9 cellular contexts compared by ENCODE assay signal in the genomic region with DNA sequence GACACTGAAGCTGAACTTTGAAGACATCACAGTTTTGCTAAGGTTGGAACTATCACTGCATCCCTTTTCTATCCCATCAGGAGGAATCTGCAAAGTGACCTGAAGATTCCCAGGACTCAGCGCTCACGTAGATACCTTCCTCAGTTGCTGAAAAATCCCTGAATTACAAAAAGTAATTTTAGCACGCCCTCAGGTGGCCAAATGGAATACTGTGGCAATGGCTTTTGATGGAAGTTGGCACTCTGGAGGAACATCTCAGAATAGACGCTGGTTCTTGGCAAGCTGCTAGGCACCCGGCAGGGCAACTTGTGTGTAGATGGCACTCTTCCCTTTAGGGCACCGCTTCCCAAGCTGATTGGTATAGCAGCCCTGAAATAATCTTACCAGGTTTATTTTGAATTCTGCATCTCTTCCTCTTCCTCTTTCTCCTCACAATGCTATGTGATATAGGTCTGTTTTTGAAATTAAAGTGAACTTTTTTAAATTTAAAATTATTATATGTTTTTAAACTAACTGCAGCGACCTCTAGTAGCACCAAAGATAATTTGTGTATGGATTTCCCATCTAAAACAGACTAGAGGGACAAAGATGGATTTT. TPM values are rescaled to one million over a fixed set of nuclear protein-coding genes. Genes with fewer than 3 reads are reported as not detected.
A peak's percentile ranks its signal among the peaks of the same experiment; 100 is the strongest.
DNase-seq lines count a peak whose midpoint lies in the region; ATAC-seq and TF ChIP-seq lines count a peak whose summit lies in the region.
"Had no signal": no experiment of that assay in that cellular context is flagged by ENCODE, and none has a peak within 500 bp of the region (broad histone marks: within the 10 kb centered on the region; RNA-seq: fewer than 3 reads in every experiment).

No MANE protein-coding gene starts in this region.

- WGBS in neuronal stem cell (ENCODE audit: extremely low coverage in 2 of 2, insufficient read length in 2 of 2, insufficient replicate concordance in 1 of 2), 2 donors: no CpG with 5 or more reads among the region's 7 CpGs

- H3K4me3 ChIP-seq in fibroblast of lung (replicated peaks in 1 of 4; ENCODE audit: control extremely low read depth in 1 of 4, insufficient read depth in 1 of 4, low read depth in 3 of 4, low read length in 4 of 4): peak overlapping the region; percentile 33 to 68 (median 42)
- H3K4me3 ChIP-seq in neuronal stem cell (ENCODE audit: low read length in 2 of 2): no peak overlapping the region

- H3K4me3 Mint-ChIP-seq in activated CD8-positive, alpha-beta memory T cell treated with anti-CD3 and anti-CD28 coated beads, Interleukin-2, amount 10 ng/mL, durations not matched to agents 7 days and 5 days: peak overlapping the region; percentile 40
- H3K4me3 Mint-ChIP-seq in activated B cell treated with CpG ODN at 0.5 μM for 24 hours: peak overlapping the region; percentile 2

- no peaks in the 10 kb centered on the region for H3K9me3 ChIP-seq in fibroblast of lung (ENCODE audit: control insufficient read depth, insufficient read depth, low read depth, low read length)
- no peaks in the 10 kb centered on the region for H3K9me3 ChIP-seq in neuronal stem cell (replicated peaks in 1 of 2; ENCODE audit: control insufficient read depth in 2 of 2, insufficient read depth in 1 of 2, low read depth in 1 of 2, low read length in 2 of 2)

- no peaks in the 10 kb centered on the region for H3K36me3 Mint-ChIP-seq in activated CD8-positive, alpha-beta memory T cell treated with anti-CD3 and anti-CD28 coated beads, Interleukin-2, amount 10 ng/mL, durations not matched to agents 7 days and 5 days
- no peaks in the 10 kb centered on the region for H3K36me3 Mint-ChIP-seq in activated B cell treated with CpG ODN at 0.5 μM for 24 hours (ENCODE audit: low read depth)

- no peak overlapping the region for H2BK12ac ChIP-seq in neuronal stem cell (ENCODE audit: low read length)

- peaks cover 4% of the 10 kb centered on the region for H3K4me1 Mint-ChIP-seq in activated CD8-positive, alpha-beta memory T cell treated with anti-CD3 and anti-CD28 coated beads, Interleukin-2, amount 10 ng/mL, durations not matched to agents 7 days and 5 days
- H3K4me1 Mint-ChIP-seq in activated B cell treated with CpG ODN at 0.5 μM for 24 hours: no peaks in the 10 kb centered on the region

- H3K27ac Mint-ChIP-seq in activated CD8-positive, alpha-beta memory T cell treated with anti-CD3 and anti-CD28 coated beads, Interleukin-2, amount 10 ng/mL, durations not matched to agents 7 days and 5 days: no peak overlapping the region
- H3K27ac Mint-ChIP-seq in activated B cell treated with CpG ODN at 0.5 μM for 24 hours: no peak overlapping the region

- H3K4me2 ChIP-seq in fibroblast of lung (ENCODE audit: extremely low read depth, insufficient read depth, low read length) (peak overlapping the region; percentile 63), neuronal stem cell (ENCODE audit: insufficient read depth, low read length, poor library complexity, severe bottlenecking) (no peak overlapping the region)

- H3K4ac ChIP-seq in neuronal stem cell (ENCODE audit: low read length): no peak overlapping the region

- no peak overlapping the region for H2BK15ac ChIP-seq in neuronal stem cell (ENCODE audit: low read length)

- no peak for TF ChIP-seq CTCF in activated B cell treated with CpG ODN at 0.5 μM for 24 hours (IDR thresholded peaks at IDR 0.05)
- peak; percentile 51 to 70 for TF ChIP-seq CTCF in fibroblast of lung (conservative IDR thresholded peaks at IDR 0.05 in 1 of 2, IDR thresholded peaks at IDR 0.05 in 1 of 2; ENCODE audit: low read depth in 1 of 2, low read length in 2 of 2)

- H3K9ac ChIP-seq in fibroblast of lung (ENCODE audit: insufficient read depth, low read length): no peak overlapping the region
- H3K9ac ChIP-seq in neuronal stem cell (ENCODE audit: low read depth, low read length, poor library complexity): no peak overlapping the region

- no peak overlapping the region for H3K18ac ChIP-seq in neuronal stem cell (ENCODE audit: low read length)

- no peak overlapping the region for H3K27ac ChIP-seq in fibroblast of lung (ENCODE audit: insufficient read depth, low read length)
- no peak overlapping the region for H3K27ac ChIP-seq in neuronal stem cell (replicated peaks; ENCODE audit: low read length)

- no peak overlapping the region for H2AK5ac ChIP-seq in neuronal stem cell (ENCODE audit: low read depth, low read length)

- no peak overlapping the region for H2BK5ac ChIP-seq in neuronal stem cell (ENCODE audit: low read length)

- CTCF ChIA-PET in activated CD8-positive, alpha-beta memory T cell treated with anti-CD3 and anti-CD28 coated beads, Interleukin-2, amount 10 ng/mL, durations not matched to agents 7 days and 5 days (lab: Charles Lee): interaction anchor here (1.1 to 2.3 kb wide), 2 partner anchors 50 to 76 kb away, joined by 3 to 7 read pairs; no protein-coding TSS in a partner anchor
- CTCF ChIA-PET in activated B cell treated with CpG ODN at 0.5 μM for 24 hours (lab: Charles Lee): interaction anchor here (1.1 kb wide), 1 partner anchor 75 kb away, joined by 4 read pairs; no protein-coding TSS in a partner anchor

- no peaks in the 10 kb centered on the region for H4K20me1 ChIP-seq in fibroblast of lung (ENCODE audit: control insufficient read depth, extremely low read depth, insufficient read depth, low read length)

- H3K27me3 Mint-ChIP-seq in activated CD8-positive, alpha-beta memory T cell treated with anti-CD3 and anti-CD28 coated beads, Interleukin-2, amount 10 ng/mL, durations not matched to agents 7 days and 5 days: peaks cover 20% of the 10 kb centered on the region
- peaks cover 6% of the 10 kb centered on the region for H3K27me3 Mint-ChIP-seq in activated B cell treated with CpG ODN at 0.5 μM for 24 hours

- H3K4me1 ChIP-seq in fibroblast of lung (ENCODE audit: control insufficient read depth, extremely low read depth, insufficient read depth, low read length): no peaks in the 10 kb centered on the region
- H3K4me1 ChIP-seq in neuronal stem cell (ENCODE audit: control insufficient read depth in 2 of 2, insufficient read depth in 1 of 2, low read depth in 1 of 2, low read length in 2 of 2): no peaks in the 10 kb centered on the region

- POLR2A ChIA-PET in activated B cell treated with CpG ODN at 0.5 μM for 24 hours (lab: Charles Lee): no interaction called here

- no peak overlapping the region for H3K23ac ChIP-seq in neuronal stem cell (ENCODE audit: low read depth, low read length, poor library complexity)

- H3K79me2 ChIP-seq in fibroblast of lung (ENCODE audit: control insufficient read depth, insufficient read depth, low read length): no peaks in the 10 kb centered on the region

- no peak for ATAC-seq in activated CD8-positive, alpha-beta memory T cell treated with anti-CD3 and anti-CD28 coated beads, Interleukin-2, amount 10 ng/mL, durations not matched to agents 7 days and 5 days
- ATAC-seq in activated B cell treated with CpG ODN at 0.5 μM for 24 hours (ENCODE audit: low read depth) (no peak), HG03196 (IDR thresholded peaks at IDR 0.05; ENCODE audit: unreplicated experiment) (no peak), HG03342 (IDR thresholded peaks at IDR 0.05; ENCODE audit: unreplicated experiment) (no peak)

- no peaks in the 10 kb centered on the region for H3K36me3 ChIP-seq in fibroblast of lung (ENCODE audit: control insufficient read depth, insufficient read depth, low read length)
- H3K36me3 ChIP-seq in neuronal stem cell (replicated peaks in 1 of 2; ENCODE audit: control insufficient read depth in 2 of 2, insufficient read depth in 2 of 2, low read length in 2 of 2): no peaks in the 10 kb centered on the region

- H3K14ac ChIP-seq in neuronal stem cell (ENCODE audit: low read length): no peak overlapping the region

- H4K8ac ChIP-seq in neuronal stem cell (ENCODE audit: low read depth, low read length): no peak overlapping the region

- no peaks in the 10 kb centered on the region for H3K79me1 ChIP-seq in neuronal stem cell (ENCODE audit: low read depth, low read length)

- no peak overlapping the region for H2BK120ac ChIP-seq in neuronal stem cell (ENCODE audit: low read depth, low read length)

- peak overlapping the region; percentile 44 for H2AFZ ChIP-seq in fibroblast of lung (ENCODE audit: low read length)
- peak overlapping the region; percentile 67 for H2AFZ ChIP-seq in neuronal stem cell (ENCODE audit: low read length)

- H4K91ac ChIP-seq in neuronal stem cell (ENCODE audit: low read depth, low read length, poor library complexity): no peak overlapping the region

- H3K27me3 ChIP-seq in fibroblast of lung (ENCODE audit: control insufficient read depth, insufficient read depth, low read length) (no peaks in the 10 kb centered on the region), neuronal stem cell (ENCODE audit: control insufficient read depth in 3 of 3, insufficient read depth in 3 of 3, low read depth in 1 of 3, low read length in 3 of 3) (peaks cover 0 to 12% (median 0%) of the 10 kb centered on the region in 3 experiments)

- intact Hi-C loops in activated B cell treated with CpG ODN at 0.5 μM for 24 hours (cut with micrococcal nuclease): loop anchor here (5.0 kb wide), 1 partner anchor 424 kb away; no protein-coding TSS in a partner anchor

- peak; percentile 40 for DNase-seq in activated CD8-positive, alpha-beta memory T cell treated with anti-CD3 and anti-CD28 coated beads, Interleukin-2, amount 10 ng/mL, durations not matched to agents 7 days and 5 days
- no peak for DNase-seq in activated CD8-positive, alpha-beta memory T cell treated with anti-CD3 and anti-CD28 coated beads, Interleukin-2, amount 50 U/mL, for 4 hours
- DNase-seq in LoVo (ENCODE audit: low spot score) (peak; percentile 23), activated B cell treated with CpG ODN at 0.5 μM for 24 hours (no peak), fibroblast of lung (ENCODE audit: low read depth in 2 of 2) (peak in 1 of 2 donors; percentile 41), neuronal stem cell (ENCODE audit: low spot score) (peak; percentile 45)

- no peaks in the 10 kb centered on the region for H3K9me3 Mint-ChIP-seq in activated CD8-positive, alpha-beta memory T cell treated with anti-CD3 and anti-CD28 coated beads, Interleukin-2, amount 10 ng/mL, durations not matched to agents 7 days and 5 days (ENCODE audit: low read depth)
- H3K9me3 Mint-ChIP-seq in activated B cell treated with CpG ODN at 0.5 μM for 24 hours: no peaks in the 10 kb centered on the region

RNA-seq across cellular contexts. Expression of gene ESX1, which starts 16.3 kb away (rescaled TPM):
- not detected for total RNA-seq in activated CD8-positive, alpha-beta memory T cell treated with anti-CD3 and anti-CD28 coated beads, Interleukin-2, amount 10 ng/mL, durations not matched to agents 7 days and 5 days
- total RNA-seq in activated B cell treated with CpG ODN at 0.5 μM for 24 hours (not detected in 2 replicates), fibroblast of lung (not detected in 2 replicates)
- not detected in 2 replicates for polyA plus RNA-seq in fibroblast of lung
- polyA plus RNA-seq in fibroblast of lung (2012): not detected in 2 replicates
- polyA minus RNA-seq in fibroblast of lung (ENCODE audit: low replicate concordance): not detected in 2 replicates
- not detected for polyA plus RNA-seq in neuronal stem cell (2013, experiment 1 of 2)
- polyA plus RNA-seq in neuronal stem cell (2013, experiment 2 of 2): not detected
- total RNA-seq: frontal cortex had no signal

Comparison
In these comparisons a context has a peak if more than half of its experiments do, and no peak if none do; other contexts are left out.
1. DNase-seq: peak in activated CD8-positive, alpha-beta memory T cell treated with anti-CD3 and anti-CD28 coated beads, Interleukin-2, amount 10 ng/mL, durations not matched to agents 7 days and 5 days (single experiment), LoVo (single experiment) and neuronal stem cell (single experiment); none in activated CD8-positive, alpha-beta memory T cell treated with anti-CD3 and anti-CD28 coated beads, Interleukin-2, amount 50 U/mL, for 4 hours (single experiment) and activated B cell treated with CpG ODN at 0.5 μM for 24 hours (single experiment).
2. H3K4me3 ChIP-seq: peak in fibroblast of lung (4 of 4); none in neuronal stem cell (0 of 2).